In the genomic region with DNA sequence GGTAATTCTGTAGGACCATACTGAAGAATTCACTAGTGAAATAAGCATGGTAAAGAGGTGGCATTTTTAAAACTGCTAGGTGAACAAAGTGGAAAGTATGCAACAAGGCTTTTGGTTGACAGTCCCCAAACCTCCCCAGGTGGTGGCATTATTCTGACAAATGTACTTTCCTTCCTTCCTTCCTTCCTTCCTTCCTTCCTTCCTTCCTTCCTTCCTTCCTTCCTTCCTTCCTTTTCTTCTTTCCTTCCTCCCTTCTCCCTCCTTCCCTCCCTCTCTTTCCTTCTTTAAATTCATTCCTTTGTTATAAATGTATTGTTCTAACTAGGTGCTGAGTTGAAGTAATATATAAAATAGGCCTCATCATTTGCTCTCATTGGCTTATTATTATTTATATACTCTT, we compare ENCODE assay signal across 9 cellular contexts.
"Had no signal": no experiment of that assay in that cellular context is flagged by ENCODE, and none has a peak within 500 bp of the region (broad histone marks: within the 10 kb centered on the region; RNA-seq: fewer than 3 reads in every experiment).

No MANE protein-coding gene starts in this region.

- H3K9me3 ChIP-seq: HAP-1 had no signal

- H3K27ac ChIP-seq: GM23248 had no signal

- H3K27ac Mint-ChIP-seq: GM23338, H9, HFFc6 had no signal

- H3K4me1 ChIP-seq: HAP-1 had no signal

- ATAC-seq: GM23338, HCT116 had no signal

- H3K36me3 ChIP-seq: HAP-1 had no signal

- H3K9ac ChIP-seq: GM23248 had no signal

- H3K9me3 Mint-ChIP-seq: GM23338, H9 had no signal

- DNase-seq: GM23248, GOT3, H7, H9, HCEC 1CT, HFFc6 had no signal

- H3K4me3 Mint-ChIP-seq: GM23338, H9, HFFc6 had no signal

- H3K4me3 ChIP-seq: GM23248, GM23338, HAP-1 had no signal
